In genomic region chr1:92862605-92863004, GRCh38 we compare ENCODE assay signal across 20 cellular contexts.
"Had no signal": no experiment of that assay in that cellular context is flagged by ENCODE, and none has a peak within 500 bp of the region (broad histone marks: within the 10 kb centered on the region; RNA-seq: fewer than 3 reads in every experiment).

No MANE protein-coding gene starts in this region.

- H3K36me3 ChIP-seq: cardiac muscle cell, lower lobe of right lung, stomach, uterus, WERI-Rb-1 had no signal

- H3K27ac ChIP-seq: body of pancreas, cardiac muscle cell, lower lobe of right lung, parathyroid adenoma, stomach, uterus, WERI-Rb-1 had no signal

- H3K4me1 Mint-ChIP-seq: nephron progenitor cell had no signal

- H3K9ac ChIP-seq: parathyroid adenoma had no signal

- ATAC-seq: body of pancreas, left lobe of liver, lower lobe of right lung, right cardiac atrium had no signal

- H3K27ac Mint-ChIP-seq: activated naive CD4-positive, alpha-beta T cell treated with anti-CD3 and anti-CD28 coated beads for 36 hours; activated T-helper 2 cell treated with anti-CD3 and anti-CD28 coated beads, Interferon-gamma antibody, Interleukin-2, Interleukin-4, amounts not matched to agents 10 μg/mL and 5 μg/mL and 100 μg/mL, durations not matched to agents 14 hours and 24 hours and 36 hours; nephron progenitor cell had no signal

- H3K79me2 ChIP-seq: parathyroid adenoma had no signal

- DNase-seq: activated CD4-positive, alpha-beta T cell treated with anti-CD3 and anti-CD28 coated beads, Interleukin-2, amount 50 U/mL, for 1 hour; activated CD4-positive, CD25-positive, alpha-beta regulatory T cell treated with anti-CD3 and anti-CD28 coated beads, Interleukin-2, amount 50 U/mL, for 72 hours; activated naive CD4-positive, alpha-beta T cell treated with anti-CD3 and anti-CD28 coated beads for 36 hours; activated T-cell treated with anti-CD3 and anti-CD28 coated beads, Interleukin-2, amount 50 U/mL, for 1 hour; anterior cingulate cortex; body of pancreas; dermis blood vessel endothelial cell; effector CD8-positive, alpha-beta T cell; erythroblast; lower lobe of right lung; nephron progenitor cell; right cardiac atrium; stimulated activated CD4-positive, alpha-beta T cell treated with anti-CD3 and anti-CD28 coated beads, Interleukin-1b, Interleukin-23, amount 100 ng/mL, for 48 hours; stomach; uterus; WERI-Rb-1 had no signal

- H2AFZ ChIP-seq: parathyroid adenoma had no signal

- H3K4me1 ChIP-seq: body of pancreas, lower lobe of right lung, parathyroid adenoma, uterus had no signal

- H3K4me3 Mint-ChIP-seq: activated naive CD4-positive, alpha-beta T cell treated with anti-CD3 and anti-CD28 coated beads for 36 hours; nephron progenitor cell had no signal

- H3K9me3 Mint-ChIP-seq: activated naive CD4-positive, alpha-beta T cell treated with anti-CD3 and anti-CD28 coated beads for 36 hours; activated T-helper 2 cell treated with anti-CD3 and anti-CD28 coated beads, Interferon-gamma antibody, Interleukin-2, Interleukin-4, amounts not matched to agents 10 μg/mL and 5 μg/mL and 100 μg/mL, durations not matched to agents 14 hours and 24 hours and 36 hours; nephron progenitor cell had no signal

- H3K9me3 ChIP-seq: body of pancreas, lower lobe of right lung, stomach, uterus had no signal

- H3K27me3 ChIP-seq: body of pancreas, cardiac muscle cell, stomach, uterus had no signal

- H3K4me3 ChIP-seq: body of pancreas, cardiac muscle cell, lower lobe of right lung, stomach, uterus had no signal
